In genomic region chr17:6752068-6752909, GRCh38 we compare ENCODE assay signal across 8 cellular contexts. TPM values are rescaled to one million over a fixed set of nuclear protein-coding genes. Genes with fewer than 3 reads are reported as not detected.
DNase-seq lines count a peak whose midpoint lies in the region; ATAC-seq and TF ChIP-seq lines count a peak whose summit lies in the region.

No MANE protein-coding gene starts in this region.

- no peaks in the 10 kb centered on the region for H3K27me3 Mint-ChIP-seq in natural killer cell treated with Interleukin-12 subunit alpha and Interleukin-12 subunit beta and Interleukin-15 and Interleukin-18, amount 100 ng/mL, for 72 hours
- H3K27me3 Mint-ChIP-seq in progenitor cell of endocrine pancreas, result peaks cover 14% of the 10 kb centered on the region

- TF ChIP-seq CTCF in progenitor cell of endocrine pancreas (IDR thresholded peaks at IDR 0.05; ENCODE audit: unreplicated experiment), result no peak

- H3K4me3 Mint-ChIP-seq in natural killer cell treated with Interleukin-12 subunit alpha and Interleukin-12 subunit beta and Interleukin-15 and Interleukin-18, amount 100 ng/mL, for 72 hours, result peak overlapping the region; percentile 83
- no peak overlapping the region for H3K4me3 Mint-ChIP-seq in progenitor cell of endocrine pancreas (ENCODE audit: low read depth)

- H3K36me3 Mint-ChIP-seq in natural killer cell treated with Interleukin-12 subunit alpha and Interleukin-12 subunit beta and Interleukin-15 and Interleukin-18, amount 100 ng/mL, for 72 hours, result no peaks in the 10 kb centered on the region
- H3K36me3 Mint-ChIP-seq in progenitor cell of endocrine pancreas (ENCODE audit: insufficient read depth), result no peaks in the 10 kb centered on the region

- H3K27ac Mint-ChIP-seq in natural killer cell treated with Interleukin-12 subunit alpha and Interleukin-12 subunit beta and Interleukin-15 and Interleukin-18, amount 100 ng/mL, for 72 hours, result peak overlapping the region; percentile 97 to 98
- no peak overlapping the region for H3K27ac Mint-ChIP-seq in progenitor cell of endocrine pancreas

- ATAC-seq in SK-N-SH treated with all-trans-retinoic acid at 6 μM for 48 hours, result peak; percentile 65
- peak; percentile 27 for ATAC-seq in esophagus mucosa
- peak in 1 of 2 donors; percentile 56 for ATAC-seq in natural killer cell treated with Interleukin-12 subunit alpha and Interleukin-12 subunit beta and Interleukin-15 and Interleukin-18, amount 100 ng/mL, for 72 hours
- ATAC-seq in GM21390 (IDR thresholded peaks at IDR 0.05; ENCODE audit: unreplicated experiment), result no peak

- peaks cover 52 to 60% of the 10 kb centered on the region in 2 donors for H3K4me1 Mint-ChIP-seq in natural killer cell treated with Interleukin-12 subunit alpha and Interleukin-12 subunit beta and Interleukin-15 and Interleukin-18, amount 100 ng/mL, for 72 hours (ENCODE audit: low read depth in 2 of 2)
- H3K4me1 Mint-ChIP-seq in progenitor cell of endocrine pancreas (ENCODE audit: low read depth), result no peaks in the 10 kb centered on the region

- DNase-seq in GOT3 (lab: John Stamatoyannopoulos, UW), result peak; percentile 31
- DNase-seq in natural killer cell treated with Interleukin-12 subunit alpha and Interleukin-12 subunit beta and Interleukin-15 and Interleukin-18, amount 100 ng/mL, for 72 hours (ENCODE audit: low spot score), result no peak
- DNase-seq in progenitor cell of endocrine pancreas (ENCODE audit: low spot score, unreplicated experiment), result no peak
- DNase-seq in activated naive CD4-positive, alpha-beta T cell treated with anti-CD3 and anti-CD28 coated beads, Interleukin-2, amount 50 U/mL, for 16 hours, result no peak
- DNase-seq in activated CD4-positive, alpha-beta T cell treated with anti-CD3 and anti-CD28 coated beads, Interleukin-2, amount 50 U/mL, for 1 hour, result no peak

- no peaks in the 10 kb centered on the region for H3K9me3 Mint-ChIP-seq in natural killer cell treated with Interleukin-12 subunit alpha and Interleukin-12 subunit beta and Interleukin-15 and Interleukin-18, amount 100 ng/mL, for 72 hours
- no peaks in the 10 kb centered on the region for H3K9me3 Mint-ChIP-seq in progenitor cell of endocrine pancreas (ENCODE audit: low read depth)

TF ChIP-seq in SK-N-SH treated with all-trans-retinoic acid at 6 μM for 48 hours, 23 proteins besides CTCF, POLR2A, EP300 and RAD21:
- TF ChIP-seq PATZ1 (CRISPR knock-in tag; IDR thresholded peaks at IDR 0.05; ENCODE audit: borderline replicate concordance) (no peak), TCF4 (CRISPR knock-in tag; IDR thresholded peaks at IDR 0.05; ENCODE audit: borderline replicate concordance) (no peak), ARNTL (CRISPR knock-in tag; IDR thresholded peaks at IDR 0.05; ENCODE audit: borderline replicate concordance, low read depth) (no peak), ZC3H10 (CRISPR knock-in tag; IDR thresholded peaks at IDR 0.05) (no peak), PPARA (CRISPR knock-in tag; IDR thresholded peaks at IDR 0.05; ENCODE audit: borderline replicate concordance) (no peak), ESRRG (CRISPR knock-in tag; IDR thresholded peaks at IDR 0.05) (no peak), ZFP30 (CRISPR knock-in tag; IDR thresholded peaks at IDR 0.05) (no peak), TSHZ2 (CRISPR knock-in tag; IDR thresholded peaks at IDR 0.05) (no peak), CSDC2 (CRISPR knock-in tag; IDR thresholded peaks at IDR 0.05) (no peak), BACH2 (CRISPR knock-in tag; IDR thresholded peaks at IDR 0.05; ENCODE audit: borderline replicate concordance) (no peak), OSR1 (CRISPR knock-in tag; IDR thresholded peaks at IDR 0.05) (no peak), SNAI2 (CRISPR knock-in tag; IDR thresholded peaks at IDR 0.05) (no peak), ISL1 (CRISPR knock-in tag; IDR thresholded peaks at IDR 0.05) (no peak), POU6F1 (CRISPR knock-in tag; IDR thresholded peaks at IDR 0.05; ENCODE audit: borderline replicate concordance, low read depth) (no peak)

RNA-seq across cellular contexts. Expression of gene XAF1, which starts 3.6 kb away (rescaled TPM):
- total RNA-seq in esophagus mucosa, result 13.0 TPM
- total RNA-seq in natural killer cell treated with Interleukin-12 subunit alpha and Interleukin-12 subunit beta and Interleukin-15 and Interleukin-18, amount 100 ng/mL, for 72 hours, result 100 to 1,000 TPM in 1 of 2 donors, 10 to 100 TPM in 1; 53.7 to 110 TPM
- not detected in 2 replicates for total RNA-seq in progenitor cell of endocrine pancreas

RNA-seq across cellular contexts. Expression of gene FBXO39, which starts 23.7 kb away (rescaled TPM):
- 0.68 TPM for total RNA-seq in esophagus mucosa
- total RNA-seq in natural killer cell treated with Interleukin-12 subunit alpha and Interleukin-12 subunit beta and Interleukin-15 and Interleukin-18, amount 100 ng/mL, for 72 hours, result under 1 TPM; 0.42 to 0.55 TPM
- total RNA-seq in progenitor cell of endocrine pancreas, result not detected in 2 replicates

RNA-seq across cellular contexts. Expression of gene SLC13A5, which starts 39.1 kb away (rescaled TPM):
- total RNA-seq in esophagus mucosa (3.5 TPM), progenitor cell of endocrine pancreas (0.93 and 1.1 TPM in 2 replicates)
- total RNA-seq in natural killer cell treated with Interleukin-12 subunit alpha and Interleukin-12 subunit beta and Interleukin-15 and Interleukin-18, amount 100 ng/mL, for 72 hours, result not detected

Comparison
In these comparisons a context has a peak if more than half of its experiments do, and no peak if none do; other contexts are left out.
1. RNA of gene XAF1, which starts 3.6 kb away (total RNA-seq): 53.7 to 110 TPM in natural killer cell treated with Interleukin-12 subunit alpha and Interleukin-12 subunit beta and Interleukin-15 and Interleukin-18, amount 100 ng/mL, for 72 hours and 13.0 TPM in esophagus mucosa (single experiment); not detected in progenitor cell of endocrine pancreas; every median in the first group is over 10 times any median in the second.